In genomic region chr5:132662925-132663770, GRCh38 we compare ENCODE assay signal across 8 cellular contexts. TPM values are rescaled to one million over a fixed set of nuclear protein-coding genes. Genes with fewer than 3 reads are reported as not detected.
DNase-seq lines count a peak whose midpoint lies in the region; ATAC-seq and TF ChIP-seq lines count a peak whose summit lies in the region.

No MANE protein-coding gene starts in this region.

- H3K4me2 ChIP-seq in trophoblast cell (ENCODE audit: low read length): no peak overlapping the region

- H3K23ac ChIP-seq in trophoblast cell (ENCODE audit: low read length): no peak overlapping the region

- H2BK12ac ChIP-seq in trophoblast cell (ENCODE audit: low read length): no peak overlapping the region

- peaks cover 74% of the 10 kb centered on the region for H3K4me1 Mint-ChIP-seq in activated T-helper 2 cell treated with anti-CD3 and anti-CD28 coated beads, Interferon-gamma antibody, Interleukin-2, Interleukin-4, amounts not matched to agents 10 μg/mL and 5 μg/mL and 100 μg/mL, durations not matched to agents 14 hours and 24 hours and 36 hours (ENCODE audit: low read depth)

- no peaks in the 10 kb centered on the region for H3K36me3 ChIP-seq in trophoblast cell (ENCODE audit: control insufficient read depth in 1 of 2, insufficient read depth in 2 of 2, low read length in 2 of 2)

- no peaks in the 10 kb centered on the region for H3K79me1 ChIP-seq in trophoblast cell (ENCODE audit: low read length)

- peaks cover 26% of the 10 kb centered on the region for H3K36me3 Mint-ChIP-seq in activated T-helper 2 cell treated with anti-CD3 and anti-CD28 coated beads, Interferon-gamma antibody, Interleukin-2, Interleukin-4, amounts not matched to agents 10 μg/mL and 5 μg/mL and 100 μg/mL, durations not matched to agents 14 hours and 24 hours and 36 hours (ENCODE audit: low read depth)

- H2AK5ac ChIP-seq in trophoblast cell (ENCODE audit: low read length): no peak overlapping the region

- ATAC-seq in GM21390 (IDR thresholded peaks at IDR 0.05; ENCODE audit: unreplicated experiment) (peak; percentile 63), HG03469 (IDR thresholded peaks at IDR 0.05; ENCODE audit: unreplicated experiment) (peak; percentile 53), Right ventricle myocardium superior (ENCODE audit: poor library complexity) (no peak)
- ATAC-seq in stimulated activated naive CD8-positive, alpha-beta T cell treated with anti-CD3 and anti-CD28 coated beads, Interleukin-15, Interleukin-2, amounts not matched to agents 100 U/mL and 50 U/mL, for 24 hours: peak; percentile 64

- no peak overlapping the region for H3K4me3 Mint-ChIP-seq in activated T-helper 2 cell treated with anti-CD3 and anti-CD28 coated beads, Interferon-gamma antibody, Interleukin-2, Interleukin-4, amounts not matched to agents 10 μg/mL and 5 μg/mL and 100 μg/mL, durations not matched to agents 14 hours and 24 hours and 36 hours (ENCODE audit: low read depth)

- no peaks in the 10 kb centered on the region for H3K27me3 ChIP-seq in trophoblast cell (ENCODE audit: insufficient read depth, low read length)

- intact Hi-C loops in activated T-helper 2 cell treated with anti-CD3 and anti-CD28 coated beads, Interferon-gamma antibody, Interleukin-2, Interleukin-4, amounts not matched to agents 10 μg/mL and 5 μg/mL and 100 μg/mL, durations not matched to agents 14 hours and 24 hours and 36 hours (cut with micrococcal nuclease): loop anchor here (1.0 to 5.0 kb wide), 6 partner anchors 11 to 159 kb away; no protein-coding TSS in a partner anchor
- intact Hi-C loops in Right ventricle myocardium superior (cut with DNase I): no loop called here

- H3K27ac ChIP-seq in trophoblast cell (ENCODE audit: low read depth, low read length): no peak overlapping the region

- no peak for TF ChIP-seq CTCF in GM13977 (IDR thresholded peaks at IDR 0.05; ENCODE audit: extremely low read depth, insufficient read depth, missing control alignments)

- H3K9me3 Mint-ChIP-seq in activated T-helper 2 cell treated with anti-CD3 and anti-CD28 coated beads, Interferon-gamma antibody, Interleukin-2, Interleukin-4, amounts not matched to agents 10 μg/mL and 5 μg/mL and 100 μg/mL, durations not matched to agents 14 hours and 24 hours and 36 hours: no peaks in the 10 kb centered on the region

- H3K27ac Mint-ChIP-seq in activated T-helper 2 cell treated with anti-CD3 and anti-CD28 coated beads, Interferon-gamma antibody, Interleukin-2, Interleukin-4, amounts not matched to agents 10 μg/mL and 5 μg/mL and 100 μg/mL, durations not matched to agents 14 hours and 24 hours and 36 hours: peak overlapping the region; percentile 92

- no peak overlapping the region for H3K4ac ChIP-seq in trophoblast cell (ENCODE audit: low read depth, low read length)

- no peak overlapping the region for H2BK5ac ChIP-seq in trophoblast cell (ENCODE audit: low read depth, low read length, poor library complexity)

- no peak overlapping the region for H2BK120ac ChIP-seq in trophoblast cell (ENCODE audit: insufficient read depth, low read length, poor library complexity)

- no peak overlapping the region for H4K91ac ChIP-seq in trophoblast cell (ENCODE audit: low read depth, low read length)

- no peak overlapping the region for H4K12ac ChIP-seq in trophoblast cell (ENCODE audit: low read depth, low read length)

- no peak overlapping the region for H3K14ac ChIP-seq in trophoblast cell (ENCODE audit: low read length)

- H3K9me3 ChIP-seq in trophoblast cell (ENCODE audit: insufficient read depth, low read depth, low read length): peaks cover 2% of the 10 kb centered on the region

- H4K8ac ChIP-seq in trophoblast cell (ENCODE audit: low read depth, low read length): no peak overlapping the region

- peak; percentile 86 for DNase-seq in GM13977 (ENCODE audit: low spot score)
- no peak for DNase-seq in activated T-helper 2 cell treated with anti-CD3 and anti-CD28 coated beads, Interferon-gamma antibody, Interleukin-2, Interleukin-4, amounts not matched to agents 10 μg/mL and 5 μg/mL and 100 μg/mL, durations not matched to agents 14 hours and 24 hours and 36 hours (ENCODE audit: low spot score)
- peak; percentile 56 for DNase-seq in stimulated activated naive CD8-positive, alpha-beta T cell treated with anti-CD3 and anti-CD28 coated beads, Interleukin-15, Interleukin-2, amounts not matched to agents 100 U/mL and 50 U/mL, for 24 hours
- DNase-seq in trophoblast cell: no peak
- no peak for DNase-seq in Right ventricle myocardium superior
- no peak for DNase-seq in DMS153 (lab: John Stamatoyannopoulos, UW)

- no CpG with 5 or more reads among the region's 25 CpGs for WGBS in trophoblast cell (ENCODE audit: extremely low coverage, insufficient coverage, insufficient read length)

- H3K27me3 Mint-ChIP-seq in activated T-helper 2 cell treated with anti-CD3 and anti-CD28 coated beads, Interferon-gamma antibody, Interleukin-2, Interleukin-4, amounts not matched to agents 10 μg/mL and 5 μg/mL and 100 μg/mL, durations not matched to agents 14 hours and 24 hours and 36 hours (ENCODE audit: low read depth): no peaks in the 10 kb centered on the region

- no peaks in the 10 kb centered on the region for H3K4me1 ChIP-seq in trophoblast cell (ENCODE audit: control insufficient read depth in 1 of 2, insufficient read depth in 2 of 2, low read length in 2 of 2)

- H2AFZ ChIP-seq in trophoblast cell (ENCODE audit: insufficient read depth, low read length, poor library complexity): no peak overlapping the region

- H3K18ac ChIP-seq in trophoblast cell (ENCODE audit: low read length): no peak overlapping the region

- H3K9ac ChIP-seq in trophoblast cell (ENCODE audit: low read length): no peak overlapping the region

- no peak overlapping the region for H3K4me3 ChIP-seq in trophoblast cell (ENCODE audit: low read depth, low read length)

- no peaks in the 10 kb centered on the region for H3K79me2 ChIP-seq in trophoblast cell (ENCODE audit: control insufficient read depth, insufficient read depth, low read length, poor library complexity)

- in situ Hi-C loops in GM13977 (cut with MboI; ENCODE audit: low pct_unique_long_range_greater_than_20kb, low sequenced_read_pairs, unreplicated experiment): no loop called here

RNA-seq across cellular contexts. Expression of gene IL13, which starts 5.2 kb away (rescaled TPM):
- 777 and 830 TPM in 2 replicates for total RNA-seq in activated T-helper 2 cell treated with anti-CD3 and anti-CD28 coated beads, Interferon-gamma antibody, Interleukin-2, Interleukin-4, amounts not matched to agents 10 μg/mL and 5 μg/mL and 100 μg/mL, durations not matched to agents 14 hours and 24 hours and 36 hours
- polyA plus RNA-seq in trophoblast cell (2013): not detected in 2 replicates
- total RNA-seq in Right ventricle myocardium superior: not detected

RNA-seq across cellular contexts. Expression of gene IL4, which starts 10.6 kb away (rescaled TPM):
- total RNA-seq in activated T-helper 2 cell treated with anti-CD3 and anti-CD28 coated beads, Interferon-gamma antibody, Interleukin-2, Interleukin-4, amounts not matched to agents 10 μg/mL and 5 μg/mL and 100 μg/mL, durations not matched to agents 14 hours and 24 hours and 36 hours: 21.6 and 25.8 TPM in 2 replicates
- not detected in 2 replicates for polyA plus RNA-seq in trophoblast cell (2013)
- total RNA-seq in Right ventricle myocardium superior: not detected

Comparison
In these comparisons a context has a peak if more than half of its experiments do, and no peak if none do; other contexts are left out.
1. DNase-seq: peak in GM13977 (single experiment) and stimulated activated naive CD8-positive, alpha-beta T cell treated with anti-CD3 and anti-CD28 coated beads, Interleukin-15, Interleukin-2, amounts not matched to agents 100 U/mL and 50 U/mL, for 24 hours (single experiment); none in activated T-helper 2 cell treated with anti-CD3 and anti-CD28 coated beads, Interferon-gamma antibody, Interleukin-2, Interleukin-4, amounts not matched to agents 10 μg/mL and 5 μg/mL and 100 μg/mL, durations not matched to agents 14 hours and 24 hours and 36 hours (single experiment), trophoblast cell (0 of 2), Right ventricle myocardium superior (single experiment) and DMS153 (single experiment).
2. RNA of gene IL13, which starts 5.2 kb away (total RNA-seq): 777 to 830 TPM in activated T-helper 2 cell treated with anti-CD3 and anti-CD28 coated beads, Interferon-gamma antibody, Interleukin-2, Interleukin-4, amounts not matched to agents 10 μg/mL and 5 μg/mL and 100 μg/mL, durations not matched to agents 14 hours and 24 hours and 36 hours; not detected in Right ventricle myocardium superior (single experiment); every median in the first group is over 100 times any median in the second.
3. RNA of gene IL4, which starts 10.6 kb away (total RNA-seq): 21.6 to 25.8 TPM in activated T-helper 2 cell treated with anti-CD3 and anti-CD28 coated beads, Interferon-gamma antibody, Interleukin-2, Interleukin-4, amounts not matched to agents 10 μg/mL and 5 μg/mL and 100 μg/mL, durations not matched to agents 14 hours and 24 hours and 36 hours; not detected in Right ventricle myocardium superior (single experiment); every median in the first group is over 10 times any median in the second.